8 cellular contexts compared by ENCODE assay signal in the genomic region with DNA sequence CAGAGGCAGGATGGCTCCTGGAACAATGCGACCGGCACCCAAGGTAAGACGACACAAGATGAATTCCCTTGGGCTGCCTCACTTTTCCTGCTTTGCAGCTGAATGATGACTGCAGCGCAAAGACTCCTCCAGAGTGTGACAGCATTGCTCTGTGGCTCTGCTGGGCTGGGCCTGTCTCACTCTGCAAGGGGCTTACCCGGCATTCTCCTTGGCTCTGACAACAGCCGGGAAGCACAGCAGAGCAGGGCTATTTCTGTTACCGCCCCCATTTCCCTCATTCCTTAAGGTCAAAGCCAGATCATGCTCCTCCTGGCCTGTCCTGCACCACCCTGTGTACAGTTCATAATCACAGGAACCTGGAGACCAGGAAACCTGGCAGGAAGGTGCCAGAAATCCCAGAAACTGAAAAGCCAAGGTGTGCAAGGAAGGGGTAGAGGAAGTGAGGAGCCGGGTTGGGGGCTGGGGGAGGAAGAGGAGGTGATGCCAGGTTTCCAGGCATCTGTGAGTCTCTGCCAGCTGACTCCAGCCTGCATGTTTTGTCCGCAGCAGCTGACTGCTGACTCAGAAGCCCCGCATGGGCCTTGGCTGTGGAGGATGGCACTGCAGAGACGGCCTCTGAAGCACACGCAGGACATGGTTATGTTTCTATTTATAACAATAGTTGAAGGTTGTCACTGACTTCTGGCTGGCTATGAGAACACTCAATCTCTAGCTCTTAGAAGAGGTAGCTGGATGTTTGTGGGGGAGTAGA.
DNase-seq lines count a peak whose midpoint lies in the region; ATAC-seq and TF ChIP-seq lines count a peak whose summit lies in the region.

No MANE protein-coding gene starts in this region.

- peaks cover 7 to 53% (median 23%) of the 10 kb centered on the region in 3 donors for H3K4me1 ChIP-seq in esophagus squamous epithelium
- peaks cover 11 to 29% of the 10 kb centered on the region in 2 donors for H3K4me1 ChIP-seq in muscle layer of duodenum (ENCODE audit: control insufficient read depth in 1 of 2, insufficient read depth in 2 of 2, low read length in 2 of 2)
- no peaks in the 10 kb centered on the region for H3K4me1 ChIP-seq in aorta (ENCODE audit: control insufficient read depth in 1 of 2, insufficient read depth in 2 of 2, low read length in 2 of 2)

- H3K27me3 ChIP-seq in esophagus squamous epithelium (no peaks in the 10 kb centered on the region), muscle layer of duodenum (ENCODE audit: low read depth, low read length) (no peaks in the 10 kb centered on the region), aorta (ENCODE audit: control insufficient read depth in 1 of 2, insufficient read depth in 2 of 2, low read length in 1 of 2) (no peaks in the 10 kb centered on the region)

- WGBS in esophagus squamous epithelium, 2 donors, result 17 to 37% methylated on average over 8 to 10 of the region's 12 CpGs
- 7% methylated on average over 12 of the region's 12 CpGs for WGBS in aorta, 2 donors

- DNase-seq in Daoy (ENCODE audit: low read depth), result peak; percentile 72
- peak; percentile 40 for DNase-seq in RKO (ENCODE audit: low spot score)
- DNase-seq in esophagus squamous epithelium (lab: John Stamatoyannopoulos, UW), result no peak
- peak; percentile 87 to 89 for DNase-seq in aorta
- DNase-seq in stimulated activated CD4-positive, alpha-beta T cell treated with anti-CD3 and anti-CD28 coated beads, Interleukin-2, amount 100 ng/mL, for 48 hours, result no peak
- DNase-seq in activated CD4-positive, alpha-beta T cell treated with anti-CD3 and anti-CD28 coated beads for 1 hour, result no peak

- peak; percentile 87 for ATAC-seq in aorta (ENCODE audit: low FRiP score)
- no peak for ATAC-seq in HG02588 (IDR thresholded peaks at IDR 0.05; ENCODE audit: unreplicated experiment)

- H3K9me3 ChIP-seq in esophagus squamous epithelium (no peaks in the 10 kb centered on the region), muscle layer of duodenum (ENCODE audit: control insufficient read depth in 1 of 2, low read length in 2 of 2) (no peaks in the 10 kb centered on the region), aorta (ENCODE audit: control insufficient read depth, low read length) (no peaks in the 10 kb centered on the region)

- TF ChIP-seq POLR2A in esophagus squamous epithelium (IDR thresholded peaks at IDR 0.05), result no peak

- TF ChIP-seq CTCF in esophagus squamous epithelium (IDR thresholded peaks at IDR 0.05), result peak in 2 of 6 experiments; percentile 5 to 8

- H3K27ac ChIP-seq in esophagus squamous epithelium, result peak overlapping the region in 3 of 4 donors; percentile 55 to 82 (median 73)
- peak overlapping the region; percentile 75 for H3K27ac ChIP-seq in muscle layer of duodenum (ENCODE audit: low read length)
- H3K27ac ChIP-seq in aorta (ENCODE audit: low read depth in 1 of 2, low read length in 2 of 2), result peak overlapping the region in 1 of 2 donors; percentile 76

- H3K4me3 ChIP-seq in esophagus squamous epithelium (no peak overlapping the region), muscle layer of duodenum (ENCODE audit: low read depth in 1 of 2, low read length in 2 of 2) (no peak overlapping the region), aorta (ENCODE audit: low read length in 2 of 2) (no peak overlapping the region)

- intact Hi-C loops in esophagus squamous epithelium (cut with DNase I), result no loop called here
- intact Hi-C loops in aorta (cut with DNase I), result loop anchor here in 1 of 2 donors (2.0 to 5.0 kb wide), 3 partner anchors 72 to 166 kb away; partner anchors contain the start of gene PEX26

- peaks cover 0 to 12% (median 6%) of the 10 kb centered on the region in 3 donors for H3K36me3 ChIP-seq in esophagus squamous epithelium
- H3K36me3 ChIP-seq in muscle layer of duodenum (ENCODE audit: control insufficient read depth in 1 of 2, insufficient read depth in 2 of 2, low read length in 2 of 2), result peaks cover 6 to 9% of the 10 kb centered on the region in 2 donors
- peaks cover 2% of the 10 kb centered on the region in 2 donors for H3K36me3 ChIP-seq in aorta (ENCODE audit: control insufficient read depth in 1 of 2, insufficient read depth in 2 of 2, low read length in 1 of 2)

Comparison
In these comparisons a context has a peak if more than half of its experiments do, and no peak if none do; other contexts are left out.
1. DNase-seq: peak in Daoy (single experiment), RKO (single experiment) and aorta (2 of 2); none in esophagus squamous epithelium (single experiment), stimulated activated CD4-positive, alpha-beta T cell treated with anti-CD3 and anti-CD28 coated beads, Interleukin-2, amount 100 ng/mL, for 48 hours (0 of 2) and activated CD4-positive, alpha-beta T cell treated with anti-CD3 and anti-CD28 coated beads for 1 hour (single experiment).